In genomic region chr6:20933057-20933792, GRCh38 we compare ENCODE assay signal across 17 cellular contexts.
A peak's percentile ranks its signal among the peaks of the same experiment; 100 is the strongest.
DNase-seq lines count a peak whose midpoint lies in the region; ATAC-seq and FAIRE-seq lines count a peak whose summit lies in the region.
"Had no signal": no experiment of that assay in that cellular context is flagged by ENCODE, and none has a peak within 500 bp of the region (broad histone marks: within the 10 kb centered on the region; RNA-seq: fewer than 3 reads in every experiment).

No MANE protein-coding gene starts in this region.

- H3K4me1 ChIP-seq in small intestine (ENCODE audit: control insufficient read depth in 2 of 2, insufficient read depth in 1 of 2, low read depth in 1 of 2, low read length in 1 of 2) = no peaks in the 10 kb centered on the region
- H3K4me1 ChIP-seq: esophagus muscularis mucosa had no signal

- no peaks in the 10 kb centered on the region for H3K9me3 ChIP-seq in small intestine (ENCODE audit: control insufficient read depth, low read depth)
- H3K9me3 ChIP-seq: esophagus muscularis mucosa had no signal

- no peaks in the 10 kb centered on the region for H3K27me3 ChIP-seq in small intestine (ENCODE audit: control insufficient read depth in 2 of 2, insufficient read depth in 2 of 2, low read length in 2 of 2)
- H3K27me3 ChIP-seq: esophagus muscularis mucosa had no signal

- no peak overlapping the region for H3K4me3 ChIP-seq in small intestine (ENCODE audit: low read depth in 1 of 2, low read length in 2 of 2)
- H3K4me3 ChIP-seq: esophagus muscularis mucosa, skin epidermis had no signal

- DNase-seq in DMS53 treated with DMSO at 0.1 percent for 48 hours (lab: John Stamatoyannopoulos, UW; ENCODE audit: unreplicated experiment) (peak; percentile 23), M059J (ENCODE audit: low read depth) (peak; percentile 44), NCI-H69 (lab: John Stamatoyannopoulos, UW) (peak; percentile 98), left lobe of liver (ENCODE audit: low spot score) (no peak), NCI-H2227 (lab: John Stamatoyannopoulos, UW; ENCODE audit: unreplicated experiment) (no peak), small intestine (no peak), NCI-H226 (no peak)
- DNase-seq: activated CD4-positive, alpha-beta memory T cell treated with anti-CD3 and anti-CD28 coated beads, Interleukin-2, amount 10 ng/mL, durations not matched to agents 7 days and 5 days; KBM-7; left ventricle myocardium superior; NCI-H1048; stimulated activated CD4-positive, alpha-beta T cell treated with anti-CD3 and anti-CD28 coated beads, Interleukin-4, amount 100 ng/mL, for 24 hours; T-cell had no signal

- no peak for FAIRE-seq in small intestine (lab: Jason Lieb, UNC)

- H3K36me3 ChIP-seq in small intestine (ENCODE audit: control insufficient read depth in 2 of 2, insufficient read depth in 2 of 2, low read length in 2 of 2) = no peaks in the 10 kb centered on the region
- H3K36me3 ChIP-seq: esophagus muscularis mucosa had no signal

- no peak overlapping the region for H3K27ac ChIP-seq in small intestine (ENCODE audit: low read depth in 1 of 2, low read length in 1 of 2)
- H3K27ac ChIP-seq: esophagus muscularis mucosa, RWPE1 had no signal

- WGBS in small intestine, 3 donors = 52 to 71% (median 64%) methylated on average over 2 of the region's 2 CpGs

- peak; percentile 71 for ATAC-seq in left lobe of liver
- no peak for ATAC-seq in esophagus mucosa
- ATAC-seq: left ventricle myocardium superior, T-cell had no signal

Comparison
In these comparisons a context has a peak if more than half of its experiments do, and no peak if none do; other contexts are left out.
1. DNase-seq: peak in DMS53 treated with DMSO at 0.1 percent for 48 hours (single experiment), M059J (single experiment) and NCI-H69 (single experiment); none in left lobe of liver (single experiment), NCI-H2227 (single experiment), small intestine (single experiment) and NCI-H226 (single experiment).